Comparison of ENCODE assay signal across 28 cellular contexts in the genomic region with DNA sequence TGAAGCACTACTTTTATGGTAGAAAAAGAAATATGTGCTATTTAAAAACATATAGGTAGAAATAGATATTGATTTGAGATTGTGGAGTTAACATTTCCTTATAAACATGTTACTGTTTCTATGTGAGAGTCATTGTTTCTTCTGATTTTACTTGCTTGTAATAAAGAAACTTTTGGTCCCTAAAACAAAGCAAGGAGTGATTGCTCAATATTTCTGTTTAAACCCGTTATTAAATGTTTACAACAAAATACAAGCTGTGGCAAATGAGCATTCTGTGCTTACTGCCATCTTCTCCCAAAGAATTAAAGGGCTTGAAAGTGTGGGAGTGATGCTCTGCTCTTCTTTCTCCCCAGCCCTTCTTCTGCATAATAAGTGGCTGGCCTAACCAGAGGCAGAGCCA.
"Had no signal": no experiment of that assay in that cellular context is flagged by ENCODE, and none has a peak within 500 bp of the region (broad histone marks: within the 10 kb centered on the region; RNA-seq: fewer than 3 reads in every experiment).

No MANE protein-coding gene starts in this region.

- H3K36me3 ChIP-seq: colonic mucosa, esophagus squamous epithelium, gastrocnemius medialis, heart right ventricle, left lung, lower lobe of right lung had no signal

- H3K4me3 ChIP-seq: colonic mucosa, esophagus squamous epithelium, gastrocnemius medialis, heart right ventricle, left lung, lower lobe of right lung, mucosa of descending colon had no signal

- H3K4me1 Mint-ChIP-seq: endodermal cell, naive B cell had no signal

- H3K4me3 Mint-ChIP-seq: dendritic cell treated with granulocyte-macrophage colony-stimulating factor and Interleukin-4, amounts not matched to agents 40 ng/mL and 50 ng/mL, for 4 days; effector memory CD8-positive, alpha-beta T cell; endodermal cell; mesothelial cell of epicardium; naive B cell had no signal

- DNase-seq: colonic mucosa; cortex of kidney; effector CD8-positive, alpha-beta T cell; effector memory CD8-positive, alpha-beta T cell; endodermal cell; erythroblast; esophagus squamous epithelium; foreskin fibroblast; foreskin melanocyte; gastrocnemius medialis; glutamatergic neuron; head of caudate nucleus; heart right ventricle; hippocampal formation; left cardiac atrium; left lung; left ventricle myocardium superior; lower lobe of right lung; mesenchymal stem cell; mucosa of descending colon; naive B cell had no signal

- H3K27ac ChIP-seq: colonic mucosa, epithelial cell of prostate, esophagus squamous epithelium, gastrocnemius medialis, heart right ventricle, left lung, lower lobe of right lung had no signal

- ATAC-seq: effector memory CD8-positive, alpha-beta T cell; esophagus mucosa; gastrocnemius medialis; heart right ventricle; left cardiac atrium; left lung; left ventricle myocardium superior; lower lobe of right lung; mucosa of descending colon had no signal

- FAIRE-seq: endometrium, islet of Langerhans, keratinocyte had no signal

- H3K36me3 Mint-ChIP-seq: mesothelial cell of epicardium, naive B cell had no signal

- H3K4me1 ChIP-seq: colonic mucosa, esophagus squamous epithelium, gastrocnemius medialis, heart right ventricle, left lung, lower lobe of right lung had no signal

- H3K9me3 Mint-ChIP-seq: dendritic cell treated with granulocyte-macrophage colony-stimulating factor and Interleukin-4, amounts not matched to agents 40 ng/mL and 50 ng/mL, for 4 days; effector memory CD8-positive, alpha-beta T cell; endodermal cell; mesothelial cell of epicardium; naive B cell had no signal

- H3K9me3 ChIP-seq: colonic mucosa, esophagus squamous epithelium, gastrocnemius medialis, heart right ventricle, left lung, lower lobe of right lung, mucosa of descending colon had no signal

- H3K27me3 ChIP-seq: colonic mucosa, esophagus squamous epithelium, gastrocnemius medialis, heart right ventricle, left lung had no signal

- H3K27ac Mint-ChIP-seq: dendritic cell treated with granulocyte-macrophage colony-stimulating factor and Interleukin-4, amounts not matched to agents 40 ng/mL and 50 ng/mL, for 4 days; effector memory CD8-positive, alpha-beta T cell; endodermal cell; mesothelial cell of epicardium; naive B cell had no signal
